ENCODE assay signal across 10 cellular contexts in genomic region chr20:45342863-45343444, GRCh38. TPM values are rescaled to one million over a fixed set of nuclear protein-coding genes. Genes with fewer than 3 reads are reported as not detected.
DNase-seq lines count a peak whose midpoint lies in the region; ATAC-seq, FAIRE-seq and TF ChIP-seq lines count a peak whose summit lies in the region.
"Had no signal": no experiment of that assay in that cellular context is flagged by ENCODE, and none has a peak within 500 bp of the region (broad histone marks: within the 10 kb centered on the region; RNA-seq: fewer than 3 reads in every experiment).

No MANE protein-coding gene starts in this region.

- TF ChIP-seq EP300 in K562 (IDR thresholded peaks at IDR 0.05; ENCODE audit: low read length) (no peak), stomach (IDR thresholded peaks at IDR 0.05) (no peak)

- no peak for ATAC-seq in K562
- ATAC-seq in left lobe of liver, result peak; percentile 29

- DNase-seq in HT-29 (ENCODE audit: low spot score) (peak; percentile 68), K562 (ENCODE audit: extremely low read depth in 1 of 4, low spot score in 3 of 4) (no peak), left lobe of liver (ENCODE audit: low spot score) (no peak), stomach (no peak), T-helper 2 cell (no peak), cortex of kidney (lab: John Stamatoyannopoulos, UW) (no peak), SKM-1 (lab: John Stamatoyannopoulos, UW; ENCODE audit: unreplicated experiment) (no peak), NCI-H2171 treated with DMSO at 0.1 percent for 48 hours (lab: John Stamatoyannopoulos, UW) (no peak)

- H3K9me3 ChIP-seq in K562 (replicated peaks; ENCODE audit: control insufficient read depth, insufficient read depth, low read depth, low read length) (no peaks in the 10 kb centered on the region), stomach (no peaks in the 10 kb centered on the region)

- TF ChIP-seq RAD21 in K562 (CRISPR knock-in tag; conservative IDR thresholded peaks at IDR 0.05 in 1 of 2, IDR thresholded peaks at IDR 0.05 in 1 of 2), result no peak

- no peak for TF ChIP-seq POLR2A in K562 (conservative IDR thresholded peaks at IDR 0.05)
- no peak for TF ChIP-seq POLR2A in stomach (IDR thresholded peaks at IDR 0.05)

- intact Hi-C loops in K562 (cut with micrococcal nuclease), result no loop called here
- intact Hi-C loops in stomach (cut with DNase I; ENCODE audit: low total_unique reads), result no loop called here

- H3K4me1 ChIP-seq in K562 (replicated peaks in 1 of 2; ENCODE audit: control insufficient read depth in 2 of 2, insufficient read depth in 2 of 2, low read length in 2 of 2), result peaks cover 60 to 84% of the 10 kb centered on the region in 2 experiments
- H3K4me1 ChIP-seq in stomach, result peaks cover 81 to 95% (median 90%) of the 10 kb centered on the region in 4 donors

- BruUV-seq in K562 (replicated peaks; lab: Mats Ljungman, UMichigan), result no TSS peak

- H3K4me2 ChIP-seq in K562 (ENCODE audit: insufficient read depth, low read length), result no peak overlapping the region

- H3K27ac ChIP-seq in K562 (ENCODE audit: extremely low read depth, low read depth, low read length), result peak overlapping the region; percentile 86; the same call in 1 of the 3 replicates
- peak overlapping the region; percentile 91 to 97 (median 95) for H3K27ac ChIP-seq in stomach

- in situ Hi-C loops in K562 (cut with MboI), result no loop called here

- TF ChIP-seq CTCF in K562 (IDR thresholded peaks at IDR 0.05 in 2 of 3, conservative IDR thresholded peaks at IDR 0.05 in 1 of 3; ENCODE audit: insufficient read depth in 2 of 3, low read depth in 1 of 3, low read length in 3 of 3) (no peak), stomach (IDR thresholded peaks at IDR 0.05) (no peak)

- peaks cover 9% of the 10 kb centered on the region; the same call in 2 of the 3 replicates for H3K36me3 ChIP-seq in K562 (ENCODE audit: control insufficient read depth, insufficient read depth, low read length)
- H3K36me3 ChIP-seq in stomach, result peaks cover 0 to 23% (median 3%) of the 10 kb centered on the region in 4 donors

- H3K9ac ChIP-seq in K562 (ENCODE audit: insufficient read depth in 1 of 2, low read depth in 2 of 2, low read length in 2 of 2), result peak overlapping the region in 1 of 2 experiments; percentile 77; a peak in 1 of 4 replicates

- no peaks in the 10 kb centered on the region for H3K9me1 ChIP-seq in K562 (ENCODE audit: control insufficient read depth, insufficient read depth, low read length)

- CTCF ChIA-PET in K562 (lab: Yijun Ruan, JAX; ENCODE audit: low intra/inter-chr PET ratio), result no interaction called here

- H2AFZ ChIP-seq in K562 (ENCODE audit: low read depth, low read length), result no peak overlapping the region

- peaks cover 7% of the 10 kb centered on the region; the same call in 1 of the 2 replicates for H4K20me1 ChIP-seq in K562 (replicated peaks; ENCODE audit: control insufficient read depth, insufficient read depth, low read length)

- no peak for FAIRE-seq in K562 (lab: Jason Lieb, UNC)

- H3K27me3 ChIP-seq in K562 (ENCODE audit: control insufficient read depth in 2 of 2, insufficient read depth in 2 of 2, low read length in 2 of 2) (no peaks in the 10 kb centered on the region), stomach (peaks cover 0 to 7% (median 0%) of the 10 kb centered on the region in 3 donors)

- WGBS in K562 (ENCODE audit: insufficient coverage, low coverage, missing lambda C conversion rate), result 37% methylated on average over 5 of the region's 6 CpGs
- WGBS in stomach, 5 donors, result 18 to 40% (median 30%) methylated on average over 6 of the region's 6 CpGs

- no peak overlapping the region for H3K4me3 ChIP-seq in K562
- H3K4me3 ChIP-seq in stomach, result peak overlapping the region; percentile 29 to 74 (median 70)

- peaks cover 18% of the 10 kb centered on the region; the same call in 2 of the 3 replicates for H3K79me2 ChIP-seq in K562 (ENCODE audit: control insufficient read depth, insufficient read depth, low read length)

- POLR2A ChIA-PET in K562 (lab: Yijun Ruan, JAX), result interaction anchor here (1.2 to 1.9 kb wide), 3 partner anchors 18 to 94 kb away, joined by 3 to 7 read pairs (median 6); no protein-coding TSS in a partner anchor

RNA-seq across cellular contexts. Expression of gene SDC4, which starts 5.3 kb away (rescaled TPM):
- 79.1 and 90.1 TPM in 2 replicates for total RNA-seq in HT-29 (2014; rRNA removed; shearing (Covaris generic))
- total RNA-seq in K562 (2011; cell fraction: chromatin; rRNA removed; ENCODE audit: low replicate concordance), result 3.6 and 8.4 TPM in 2 replicates
- 8.3 and 10.0 TPM in 2 replicates for total RNA-seq in K562 (2011; cell fraction: nucleolus; rRNA removed)
- total RNA-seq in K562 (2011; cell fraction: nucleoplasm; rRNA removed), result 9.6 and 14.5 TPM in 2 replicates
- total RNA-seq in K562 (2014; rRNA removed) (6.0 and 6.9 TPM in 2 replicates), K562 (2014; rRNA removed; fragmentation: Illumina TruSeq; extraction: Trizol) (6.3 and 7.5 TPM in 2 replicates), K562 (2015; rRNA removed; fragmentation: Illumina TruSeq; extraction: Trizol) (8.9 and 9.7 TPM in 2 replicates), K562 (2021) (8.7 and 10.7 TPM in 2 replicates), left lobe of liver (89.3 TPM), stomach (100 to 1,000 TPM in 2 of 5 donors, 10 to 100 TPM in 3; 27.4 to 343 (median 81.4) TPM)
- polyA plus RNA-seq in K562 (2011; rRNA removed) (4.7 and 5.3 TPM in 2 replicates), K562 (2014; fragmentation: Illumina TruSeq; extraction: Trizol) (7.8 and 8.4 TPM in 2 replicates), K562 (2014; fragmentation: Nextera tagmentation; extraction: Ambion mirVana) (1 to 10 TPM; 2.1 to 4.2 TPM), K562 (2014; rRNA removed) (6.4 and 6.7 TPM in 2 replicates), stomach (10 to 100 TPM; 29.6 to 97.3 (median 78.8) TPM)
- polyA plus RNA-seq in K562 (2011; cell fraction: cytosol; rRNA removed), result 3.7 and 4.4 TPM in 2 replicates
- 2.4 and 3.4 TPM in 2 replicates for polyA plus RNA-seq in K562 (2011; cell fraction: nucleus; rRNA removed)
- polyA plus RNA-seq in K562 (2012), result 9.2 and 11.6 TPM in 2 replicates
- 9.0 and 9.1 TPM in 2 replicates for polyA minus RNA-seq in K562 (2011; rRNA and poly(A)+ RNA removed)
- 6.7 and 7.5 TPM in 2 replicates for polyA minus RNA-seq in K562 (2011; cell fraction: cytosol; rRNA and poly(A)+ RNA removed)
- polyA minus RNA-seq in K562 (2011; cell fraction: nucleus; rRNA and poly(A)+ RNA removed), result 1.2 and 1.7 TPM in 2 replicates

RNA-seq across cellular contexts. Expression of gene SYS1, which starts 20.0 kb away (rescaled TPM):
- total RNA-seq in HT-29 (2014; rRNA removed; shearing (Covaris generic)), result 73.6 and 74.7 TPM in 2 replicates
- total RNA-seq in K562 (2011; cell fraction: chromatin; rRNA removed; ENCODE audit: low replicate concordance), result 34.4 and 53.1 TPM in 2 replicates
- 52.6 and 58.5 TPM in 2 replicates for total RNA-seq in K562 (2011; cell fraction: nucleolus; rRNA removed)
- 50.7 and 61.6 TPM in 2 replicates for total RNA-seq in K562 (2011; cell fraction: nucleoplasm; rRNA removed)
- total RNA-seq in K562 (2014; rRNA removed) (11.1 and 17.5 TPM in 2 replicates), K562 (2014; rRNA removed; fragmentation: Illumina TruSeq; extraction: Trizol) (14.3 and 15.3 TPM in 2 replicates), K562 (2015; rRNA removed; fragmentation: Illumina TruSeq; extraction: Trizol) (16.4 and 17.5 TPM in 2 replicates), K562 (2021) (20.4 and 23.9 TPM in 2 replicates), left lobe of liver (16.9 TPM), stomach (100 to 1,000 TPM in 1 of 5 donors, 10 to 100 TPM in 4; 16.0 to 119 (median 25.1) TPM)
- polyA plus RNA-seq in K562 (2011; rRNA removed) (18.2 and 20.2 TPM in 2 replicates), K562 (2014; fragmentation: Illumina TruSeq; extraction: Trizol) (14.6 and 15.7 TPM in 2 replicates), K562 (2014; fragmentation: Nextera tagmentation; extraction: Ambion mirVana) (10 to 100 TPM; 16.4 to 25.2 TPM), K562 (2014; rRNA removed) (20.4 and 23.1 TPM in 2 replicates), stomach (10 to 100 TPM; 11.2 to 19.7 (median 18.8) TPM)
- 35.0 and 82.1 TPM in 2 replicates for polyA plus RNA-seq in K562 (2011; cell fraction: cytosol; rRNA removed)
- polyA plus RNA-seq in K562 (2011; cell fraction: nucleus; rRNA removed), result 19.4 and 23.5 TPM in 2 replicates
- polyA plus RNA-seq in K562 (2012), result 13.0 and 20.4 TPM in 2 replicates
- 23.2 and 26.3 TPM in 2 replicates for polyA minus RNA-seq in K562 (2011; rRNA and poly(A)+ RNA removed)
- polyA minus RNA-seq in K562 (2011; cell fraction: cytosol; rRNA and poly(A)+ RNA removed), result 15.1 and 22.5 TPM in 2 replicates
- polyA minus RNA-seq in K562 (2011; cell fraction: nucleus; rRNA and poly(A)+ RNA removed), result 19.5 and 28.4 TPM in 2 replicates

RNA-seq across cellular contexts. Expression of gene MATN4, which starts 34.9 kb away (rescaled TPM):
- total RNA-seq in HT-29 (2014; rRNA removed; shearing (Covaris generic)), result 0.13 and 0.46 TPM in 2 replicates
- not detected in 2 replicates for total RNA-seq in K562 (2011; cell fraction: chromatin; rRNA removed; ENCODE audit: low replicate concordance)
- total RNA-seq in K562 (2011; cell fraction: nucleolus; rRNA removed), result not detected in 2 replicates
- not detected in 2 replicates for total RNA-seq in K562 (2011; cell fraction: nucleoplasm; rRNA removed)
- total RNA-seq in K562 (2014; rRNA removed), result 0.09 and 0.24 TPM in 2 replicates
- not detected in 2 replicates for total RNA-seq in K562 (2014; rRNA removed; fragmentation: Illumina TruSeq; extraction: Trizol)
- total RNA-seq in K562 (2015; rRNA removed; fragmentation: Illumina TruSeq; extraction: Trizol), result not detected in 2 replicates
- 0.13 TPM in 1 of 2 replicates, not detected in the other for total RNA-seq in K562 (2021)
- not detected in 2 replicates for polyA plus RNA-seq in K562 (2011; rRNA removed)
- polyA plus RNA-seq in K562 (2011; cell fraction: cytosol; rRNA removed), result 0.15 TPM in 1 of 2 replicates, not detected in the other
- polyA plus RNA-seq in K562 (2011; cell fraction: nucleus; rRNA removed), result 0.08 TPM in 1 of 2 replicates, not detected in the other
- polyA plus RNA-seq in K562 (2012), result 0.04 TPM in 1 of 2 replicates, not detected in the other
- not detected in 2 replicates for polyA plus RNA-seq in K562 (2014; fragmentation: Illumina TruSeq; extraction: Trizol)
- polyA plus RNA-seq in K562 (2014; fragmentation: Nextera tagmentation; extraction: Ambion mirVana), result not detected
- polyA plus RNA-seq in K562 (2014; rRNA removed), result 0.20 TPM in 1 of 2 replicates, not detected in the other
- polyA minus RNA-seq in K562 (2011; rRNA and poly(A)+ RNA removed), result not detected in 2 replicates
- polyA minus RNA-seq in K562 (2011; cell fraction: cytosol; rRNA and poly(A)+ RNA removed), result not detected in 2 replicates
- polyA minus RNA-seq in K562 (2011; cell fraction: nucleus; rRNA and poly(A)+ RNA removed), result not detected in 2 replicates
- not detected for total RNA-seq in left lobe of liver
- total RNA-seq in stomach, result under 1 TPM in 1 of 5 donors, not detected in 4; 0.37 TPM
- polyA plus RNA-seq in stomach, result under 1 TPM in 2 of 3 donors, not detected in 1; 0.25 to 0.30 TPM
- total RNA-seq: NCI-H460 had no signal

RNA-seq across cellular contexts. Expression of gene TP53TG5, which starts 35.2 kb away (rescaled TPM):
- 0.23 and 1.6 TPM in 2 replicates for total RNA-seq in HT-29 (2014; rRNA removed; shearing (Covaris generic))
- not detected in 2 replicates for total RNA-seq in K562 (2011; cell fraction: chromatin; rRNA removed; ENCODE audit: low replicate concordance)
- total RNA-seq in K562 (2011; cell fraction: nucleolus; rRNA removed), result 0.39 and 0.50 TPM in 2 replicates
- total RNA-seq in K562 (2011; cell fraction: nucleoplasm; rRNA removed), result 0.44 TPM in 1 of 2 replicates, not detected in the other
- 0.05 TPM in 1 of 2 replicates, not detected in the other for total RNA-seq in K562 (2014; rRNA removed)
- 0.04 and 0.22 TPM in 2 replicates for total RNA-seq in K562 (2014; rRNA removed; fragmentation: Illumina TruSeq; extraction: Trizol)
- not detected in 2 replicates for total RNA-seq in K562 (2015; rRNA removed; fragmentation: Illumina TruSeq; extraction: Trizol)
- total RNA-seq in K562 (2021), result 0.20 TPM in 1 of 2 replicates, not detected in the other
- polyA plus RNA-seq in K562 (2011; rRNA removed), result not detected in 2 replicates
- 0.03 TPM in 1 of 2 replicates, not detected in the other for polyA plus RNA-seq in K562 (2011; cell fraction: cytosol; rRNA removed)
- polyA plus RNA-seq in K562 (2011; cell fraction: nucleus; rRNA removed), result 0.04 and 0.11 TPM in 2 replicates
- 0.22 and 0.31 TPM in 2 replicates for polyA plus RNA-seq in K562 (2012)
- polyA plus RNA-seq in K562 (2014; fragmentation: Illumina TruSeq; extraction: Trizol), result 0.04 TPM in 1 of 2 replicates, not detected in the other
- polyA plus RNA-seq in K562 (2014; fragmentation: Nextera tagmentation; extraction: Ambion mirVana), result not detected
- not detected in 2 replicates for polyA plus RNA-seq in K562 (2014; rRNA removed)
- 0.06 TPM in 1 of 2 replicates, not detected in the other for polyA minus RNA-seq in K562 (2011; rRNA and poly(A)+ RNA removed)
- polyA minus RNA-seq in K562 (2011; cell fraction: cytosol; rRNA and poly(A)+ RNA removed), result not detected in 2 replicates
- polyA minus RNA-seq in K562 (2011; cell fraction: nucleus; rRNA and poly(A)+ RNA removed), result 0.11 and 0.67 TPM in 2 replicates
- not detected for total RNA-seq in left lobe of liver
- not detected for total RNA-seq in stomach
- under 1 TPM in 2 of 3 donors, not detected in 1; 0.12 to 0.33 TPM for polyA plus RNA-seq in stomach
- total RNA-seq: lower leg skin, NCI-H460 had no signal

RNA-seq across cellular contexts. Expression of gene RBPJL, which starts 36.3 kb away (rescaled TPM):
- not detected in 2 replicates for total RNA-seq in HT-29 (2014; rRNA removed; shearing (Covaris generic))
- total RNA-seq in K562 (2011; cell fraction: chromatin; rRNA removed; ENCODE audit: low replicate concordance), result not detected in 2 replicates
- not detected in 2 replicates for total RNA-seq in K562 (2011; cell fraction: nucleolus; rRNA removed)
- not detected in 2 replicates for total RNA-seq in K562 (2011; cell fraction: nucleoplasm; rRNA removed)
- total RNA-seq in K562 (2014; rRNA removed) (not detected in 2 replicates), K562 (2014; rRNA removed; fragmentation: Illumina TruSeq; extraction: Trizol) (not detected in 2 replicates), K562 (2015; rRNA removed; fragmentation: Illumina TruSeq; extraction: Trizol) (not detected in 2 replicates), K562 (2021) (not detected in 2 replicates), left lobe of liver (0.23 TPM), stomach (1 to 10 TPM in 1 of 5 donors, not detected in 4; 2.2 TPM)
- polyA plus RNA-seq in K562 (2011; rRNA removed) (not detected in 2 replicates), K562 (2014; fragmentation: Illumina TruSeq; extraction: Trizol) (not detected in 2 replicates), K562 (2014; fragmentation: Nextera tagmentation; extraction: Ambion mirVana) (not detected), K562 (2014; rRNA removed) (not detected in 2 replicates), stomach (10 to 100 TPM in 1 of 3 donors, 1 to 10 TPM in 2; 2.7 to 10.4 (median 4.1) TPM)
- not detected in 2 replicates for polyA plus RNA-seq in K562 (2011; cell fraction: cytosol; rRNA removed)
- not detected in 2 replicates for polyA plus RNA-seq in K562 (2011; cell fraction: nucleus; rRNA removed)
- not detected in 2 replicates for polyA plus RNA-seq in K562 (2012)
- polyA minus RNA-seq in K562 (2011; rRNA and poly(A)+ RNA removed), result not detected in 2 replicates
- polyA minus RNA-seq in K562 (2011; cell fraction: cytosol; rRNA and poly(A)+ RNA removed), result not detected in 2 replicates
- polyA minus RNA-seq in K562 (2011; cell fraction: nucleus; rRNA and poly(A)+ RNA removed), result not detected in 2 replicates
- total RNA-seq: lower leg skin, NCI-H460 had no signal
